In genomic region chr9:83623634-83623991, GRCh38 we compare ENCODE assay signal across 8 cellular contexts. TPM values are rescaled to one million over a fixed set of nuclear protein-coding genes. Genes with fewer than 3 reads are reported as not detected.
A peak's percentile ranks its signal among the peaks of the same experiment; 100 is the strongest.
DNase-seq lines count a peak whose midpoint lies in the region; ATAC-seq and TF ChIP-seq lines count a peak whose summit lies in the region.

No MANE protein-coding gene starts in this region.

- peaks cover 27% of the 10 kb centered on the region for H3K4me1 ChIP-seq in DOHH2 (ENCODE audit: control insufficient read depth, low read length)
- H3K4me1 ChIP-seq in adipocyte (ENCODE audit: control insufficient read depth, insufficient read depth, low read length): peaks cover 4% of the 10 kb centered on the region

- no peaks in the 10 kb centered on the region for H3F3A ChIP-seq in DOHH2 (ENCODE audit: control insufficient read depth, insufficient read depth)

- H3K79me2 ChIP-seq in DOHH2 (ENCODE audit: control insufficient read depth, low read length): peaks cover 14% of the 10 kb centered on the region

- peak overlapping the region; percentile 89 for H3K9ac ChIP-seq in adipocyte (ENCODE audit: low read length)

- H3K27ac ChIP-seq in DOHH2 (ENCODE audit: low read depth, low read length): peak overlapping the region; percentile 49

- H3K27me3 ChIP-seq in DOHH2 (ENCODE audit: control insufficient read depth, low read length): peaks cover 7% of the 10 kb centered on the region; the same call in 1 of the 2 replicates
- peaks cover 4% of the 10 kb centered on the region for H3K27me3 ChIP-seq in adipocyte (replicated peaks; ENCODE audit: control insufficient read depth, insufficient read depth, low read length)

- no peak for TF ChIP-seq CTCF in DOHH2 (IDR thresholded peaks at IDR 0.05; ENCODE audit: low read depth, low read length, poor library complexity, severe bottlenecking)

- ATAC-seq in GM21381 (IDR thresholded peaks at IDR 0.05; ENCODE audit: unreplicated experiment): peak; percentile 34
- peak; percentile 36 for ATAC-seq in stimulated activated naive CD8-positive, alpha-beta T cell treated with anti-CD3 and anti-CD28 coated beads, Interleukin-15, Interleukin-2, amounts not matched to agents 100 U/mL and 50 U/mL, for 24 hours

- H3K9me3 ChIP-seq in DOHH2 (ENCODE audit: control insufficient read depth, insufficient read depth, low read length): no peaks in the 10 kb centered on the region
- H3K9me3 ChIP-seq in adipocyte (ENCODE audit: control insufficient read depth, low read length): no peaks in the 10 kb centered on the region
- H3K9me3 ChIP-seq in iPS-18c (ENCODE audit: control insufficient read depth, insufficient read depth, low read length): no peaks in the 10 kb centered on the region

- H4K20me1 ChIP-seq in DOHH2 (ENCODE audit: control insufficient read depth, insufficient read depth, low read depth, low read length): no peaks in the 10 kb centered on the region

- DNase-seq in HT1080 (ENCODE audit: low read depth) (peak; percentile 15), adipocyte (ENCODE audit: low read depth) (no peak), NCI-H526 (lab: John Stamatoyannopoulos, UW) (no peak), NCI-H146 (lab: John Stamatoyannopoulos, UW) (no peak)
- DNase-seq in stimulated activated naive CD8-positive, alpha-beta T cell treated with anti-CD3 and anti-CD28 coated beads, Interleukin-15, Interleukin-2, amounts not matched to agents 100 U/mL and 50 U/mL, for 24 hours: no peak

- no peaks in the 10 kb centered on the region for H3K9me2 ChIP-seq in DOHH2 (replicated peaks; ENCODE audit: control insufficient read depth, low read length)

- H3K36me3 ChIP-seq in DOHH2 (ENCODE audit: control insufficient read depth, low read length) (peaks cover 13% of the 10 kb centered on the region), adipocyte (ENCODE audit: control insufficient read depth, insufficient read depth, low read length, severe bottlenecking) (peaks cover 11% of the 10 kb centered on the region)

- peak overlapping the region; percentile 83 for H3K4me2 ChIP-seq in DOHH2 (ENCODE audit: low read length)

- H3K4me3 ChIP-seq in DOHH2 (ENCODE audit: low read length) (peak overlapping the region; percentile 82), adipocyte (ENCODE audit: low read length) (peak overlapping the region; percentile 87), iPS-18c (ENCODE audit: insufficient read depth, low read depth, low read length) (peak overlapping the region; percentile 81)

RNA-seq across cellular contexts. Expression of gene IDNK, which starts 0.7 kb away (rescaled TPM):
- 2.2 and 2.4 TPM in 2 replicates for total RNA-seq in HT1080 (2014; rRNA removed; shearing (Covaris generic))
- polyA plus RNA-seq in HT1080 (2015; cell fraction: cytosol; rRNA removed): 2.9 and 3.8 TPM in 2 replicates
- polyA plus RNA-seq in HT1080 (2015; cell fraction: nucleus; rRNA removed): 6.0 and 7.2 TPM in 2 replicates
